14 cellular contexts compared by ENCODE assay signal in genomic region chr15:33200903-33201302, GRCh38. TPM values are rescaled to one million over a fixed set of nuclear protein-coding genes. Genes with fewer than 3 reads are reported as not detected.
DNase-seq lines count a peak whose midpoint lies in the region; ATAC-seq and TF ChIP-seq lines count a peak whose summit lies in the region.
"Had no signal": no experiment of that assay in that cellular context is flagged by ENCODE, and none has a peak within 500 bp of the region (broad histone marks: within the 10 kb centered on the region; RNA-seq: fewer than 3 reads in every experiment).

No MANE protein-coding gene starts in this region.

- DNase-seq in stimulated activated naive CD8-positive, alpha-beta T cell treated with anti-CD3 and anti-CD28 coated beads, Interleukin-15, Interleukin-2, amounts not matched to agents 100 U/mL and 50 U/mL, for 24 hours: no peak
- DNase-seq in PC-3 (peak; percentile 49), glomerular visceral epithelial cell (ENCODE audit: extremely low spot score) (peak; percentile 78), GDM1 (lab: John Stamatoyannopoulos, UW) (no peak)
- DNase-seq: activated CD4-positive, CD25-positive, alpha-beta regulatory T cell; body of pancreas; GM23248; NCI-H2107; stimulated activated CD4-positive, alpha-beta T cell treated with anti-CD3 and anti-CD28 coated beads, Interleukin-2, amount 100 ng/mL, for 48 hours had no signal

- no peaks in the 10 kb centered on the region for H3K79me2 ChIP-seq in PC-3 (ENCODE audit: low read length)

- H3K9me2 ChIP-seq in PC-3 (replicated peaks; ENCODE audit: low read length): no peaks in the 10 kb centered on the region

- no peaks in the 10 kb centered on the region for H3K9me3 ChIP-seq in PC-3 (ENCODE audit: low read length)
- H3K9me3 ChIP-seq: body of pancreas, mucosa of descending colon had no signal

- CTCF ChIA-PET in PC-3 (lab: Charles Lee): interaction anchor here (0.6 to 1.3 kb wide), 2 partner anchors 115 to 500 kb away, joined by 3 to 6 read pairs; no protein-coding TSS in a partner anchor

- H3K4me1 ChIP-seq in PC-3 (ENCODE audit: insufficient read depth, low read length): peaks cover 28% of the 10 kb centered on the region

- H3K36me3 Mint-ChIP-seq in stimulated activated naive CD8-positive, alpha-beta T cell treated with anti-CD3 and anti-CD28 coated beads, Interleukin-15, Interleukin-2, amounts not matched to agents 100 ng/mL and 50 ng/mL, for 24 hours (ENCODE audit: low read depth): no peaks in the 10 kb centered on the region

- TF ChIP-seq CTCF in PC-3 (conservative IDR thresholded peaks at IDR 0.05; ENCODE audit: low read depth, low read length): no peak

- peak overlapping the region; percentile 96 for H3K27ac Mint-ChIP-seq in stimulated activated naive CD8-positive, alpha-beta T cell treated with anti-CD3 and anti-CD28 coated beads, Interleukin-15, Interleukin-2, amounts not matched to agents 100 ng/mL and 50 ng/mL, for 24 hours

- BruUV-seq in PC-3 (replicated peaks; lab: Mats Ljungman, UMichigan): no TSS peak

- no peak for ATAC-seq in stimulated activated naive CD8-positive, alpha-beta T cell treated with anti-CD3 and anti-CD28 coated beads, Interleukin-15, Interleukin-2, amounts not matched to agents 100 U/mL and 50 U/mL, for 24 hours
- ATAC-seq in PC-3 (no peak), GM18517 (IDR thresholded peaks at IDR 0.05; ENCODE audit: unreplicated experiment) (no peak), HG02763 (IDR thresholded peaks at IDR 0.05; ENCODE audit: unreplicated experiment) (no peak), GM18907 (IDR thresholded peaks at IDR 0.05; ENCODE audit: unreplicated experiment) (no peak)

- peaks cover 3% of the 10 kb centered on the region for H3K27me3 Mint-ChIP-seq in stimulated activated naive CD8-positive, alpha-beta T cell treated with anti-CD3 and anti-CD28 coated beads, Interleukin-15, Interleukin-2, amounts not matched to agents 100 ng/mL and 50 ng/mL, for 24 hours

- H2AFZ ChIP-seq in PC-3 (ENCODE audit: low read length): peak overlapping the region; percentile 7; the same call in 1 of the 2 replicates
- H2AFZ ChIP-seq: GM23248 had no signal

- H3K4me2 ChIP-seq in PC-3 (ENCODE audit: low read length): peak overlapping the region; percentile 79

- H3K9ac ChIP-seq in PC-3 (ENCODE audit: low read length): no peak overlapping the region
- H3K9ac ChIP-seq: GM23248 had no signal

- H3K9me3 Mint-ChIP-seq in stimulated activated naive CD8-positive, alpha-beta T cell treated with anti-CD3 and anti-CD28 coated beads, Interleukin-15, Interleukin-2, amounts not matched to agents 100 ng/mL and 50 ng/mL, for 24 hours: no peaks in the 10 kb centered on the region

- intact Hi-C loops in PC-3 (cut with micrococcal nuclease): loop anchor here (10.0 kb wide), 1 partner anchor 176 kb away; no protein-coding TSS in a partner anchor

- peak overlapping the region; percentile 85 for H3K4me3 Mint-ChIP-seq in stimulated activated naive CD8-positive, alpha-beta T cell treated with anti-CD3 and anti-CD28 coated beads, Interleukin-15, Interleukin-2, amounts not matched to agents 100 ng/mL and 50 ng/mL, for 24 hours

- no peaks in the 10 kb centered on the region for H3K27me3 ChIP-seq in PC-3 (ENCODE audit: low read length)
- H3K27me3 ChIP-seq: body of pancreas had no signal

- no peaks in the 10 kb centered on the region for H3F3A ChIP-seq in PC-3 (ENCODE audit: low read length, unreplicated experiment)

- POLR2A ChIA-PET in PC-3 (lab: Charles Lee; ENCODE audit: unreplicated experiment): interaction anchor here (0.6 kb wide), 1 partner anchor 622 kb away, joined by 3 read pairs; no protein-coding TSS in a partner anchor

- no peaks in the 10 kb centered on the region for H4K20me1 ChIP-seq in PC-3 (ENCODE audit: low read length)

- H3K36me3 ChIP-seq in PC-3 (ENCODE audit: low read depth, low read length): no peaks in the 10 kb centered on the region

- H3K27ac ChIP-seq in PC-3 (ENCODE audit: low read length): no peak overlapping the region
- H3K27ac ChIP-seq: GM23248 had no signal

- H3K4me1 Mint-ChIP-seq in stimulated activated naive CD8-positive, alpha-beta T cell treated with anti-CD3 and anti-CD28 coated beads, Interleukin-15, Interleukin-2, amounts not matched to agents 100 ng/mL and 50 ng/mL, for 24 hours (ENCODE audit: low read depth): peaks cover 42% of the 10 kb centered on the region

- peak overlapping the region; percentile 60 for H3K4me3 ChIP-seq in PC-3 (ENCODE audit: low read length)
- H3K4me3 ChIP-seq: body of pancreas, mucosa of descending colon had no signal

RNA-seq across cellular contexts. Expression of gene FMN1, which starts 6.4 kb away (rescaled TPM):
- total RNA-seq in PC-3 (2014; rRNA removed): 2.4 and 2.9 TPM in 2 replicates

Comparison
In these comparisons a context has a peak if more than half of its experiments do, and no peak if none do; other contexts are left out.
1. DNase-seq: peak in PC-3 (single experiment) and glomerular visceral epithelial cell (single experiment); none in stimulated activated naive CD8-positive, alpha-beta T cell treated with anti-CD3 and anti-CD28 coated beads, Interleukin-15, Interleukin-2, amounts not matched to agents 100 U/mL and 50 U/mL, for 24 hours (single experiment) and GDM1 (single experiment).